In the genomic region with DNA sequence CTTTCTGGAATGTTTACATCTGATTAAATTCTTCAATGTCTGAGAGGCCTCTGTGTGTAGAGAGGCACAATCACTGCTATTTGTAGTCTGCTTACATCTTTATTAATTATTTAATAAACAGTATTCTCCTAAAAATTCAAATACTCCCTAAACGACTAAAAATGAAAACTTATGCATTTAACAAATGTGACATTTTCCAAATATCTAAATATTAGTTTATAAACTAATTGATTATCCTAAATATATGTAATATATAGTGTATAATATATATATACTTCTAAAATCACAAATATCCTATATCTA, we compare ENCODE assay signal across 11 cellular contexts. TPM values are rescaled to one million over a fixed set of nuclear protein-coding genes. Genes with fewer than 3 reads are reported as not detected.
A peak's percentile ranks its signal among the peaks of the same experiment; 100 is the strongest.
DNase-seq lines count a peak whose midpoint lies in the region; ATAC-seq, FAIRE-seq and TF ChIP-seq lines count a peak whose summit lies in the region.
"Had no signal": no experiment of that assay in that cellular context is flagged by ENCODE, and none has a peak within 500 bp of the region (broad histone marks: within the 10 kb centered on the region; RNA-seq: fewer than 3 reads in every experiment).

No MANE protein-coding gene starts in this region.

- no peak overlapping the region for H2BK12ac ChIP-seq in H9 (ENCODE audit: insufficient read length, low read depth, low read length)

- H2BK5ac ChIP-seq in H9 (ENCODE audit: insufficient read length, low read length): no peak overlapping the region

- POLR2A ChIA-PET in A549 (lab: Yijun Ruan, JAX): interaction anchor here (1.4 to 1.6 kb wide), 2 partner anchors 58 to 347 kb away, joined by 3 to 4 read pairs; a partner anchor contains a TSS
- POLR2A ChIA-PET in OCI-LY7 (lab: Charles Lee): interaction anchor here (0.6 to 1.1 kb wide), 2 partner anchors 180 to 276 kb away, joined by 3 to 4 read pairs; no protein-coding TSS in a partner anchor
- POLR2A ChIA-PET in K562 (lab: Yijun Ruan, JAX): interaction anchor here (1.3 kb wide), 1 partner anchor 9 kb away, joined by 4 read pairs; no protein-coding TSS in a partner anchor

- no peak overlapping the region for H3K14ac ChIP-seq in H9 (ENCODE audit: insufficient read depth, low read length)

- H3K9me3 Mint-ChIP-seq in H9: peaks cover 0 to 3% of the 10 kb centered on the region in 2 experiments; a peak in 2 of 5 replicates
- H3K9me3 Mint-ChIP-seq: CD8-positive, alpha-beta T cell had no signal

- H2AK5ac ChIP-seq in H9 (ENCODE audit: insufficient read length, low read length): no peak overlapping the region

- H3K79me1 ChIP-seq in H9 (ENCODE audit: insufficient read depth, low read depth, low read length, poor library complexity, severe bottlenecking): no peaks in the 10 kb centered on the region

- H3K9me1 ChIP-seq in K562 (ENCODE audit: control insufficient read depth, insufficient read depth, low read length): no peaks in the 10 kb centered on the region

- 19% methylated on average over 1 of the region's 1 CpG for WGBS in A549 (ENCODE audit: missing lambda C conversion rate)
- 0% methylated on average over 1 of the region's 1 CpG for WGBS in K562 (ENCODE audit: insufficient coverage, low coverage, missing lambda C conversion rate)
- WGBS in H9 (ENCODE audit: extremely low coverage, insufficient read length, low lambda C conversion rate): 100% methylated on average over 1 of the region's 1 CpG

- H4K8ac ChIP-seq in H9 (replicated peaks; ENCODE audit: insufficient read length, low read depth, low read length): no peak overlapping the region

- H3K9me3 ChIP-seq in A549: no peaks in the 10 kb centered on the region
- no peaks in the 10 kb centered on the region for H3K9me3 ChIP-seq in OCI-LY7 (ENCODE audit: low read length)
- no peaks in the 10 kb centered on the region for H3K9me3 ChIP-seq in K562 (replicated peaks; ENCODE audit: control insufficient read depth, insufficient read depth, low read depth, low read length)
- no peaks in the 10 kb centered on the region for H3K9me3 ChIP-seq in neural cell (ENCODE audit: low read length)
- no peaks in the 10 kb centered on the region for H3K9me3 ChIP-seq in H9 (ENCODE audit: control insufficient read depth, low read depth, low read length)
- H3K9me3 ChIP-seq: SJSA1 had no signal

- peak overlapping the region in 1 of 2 experiments; percentile 80; a peak in 3 of 6 replicates for H3K27ac ChIP-seq in A549
- H3K27ac ChIP-seq in OCI-LY7 (ENCODE audit: low read depth, low read length, poor library complexity, severe bottlenecking): no peak overlapping the region
- H3K27ac ChIP-seq in K562 (ENCODE audit: extremely low read depth, low read depth, low read length): no peak overlapping the region
- H3K27ac ChIP-seq in neural cell (ENCODE audit: low read length): no peak overlapping the region
- H3K27ac ChIP-seq in H9 (ENCODE audit: insufficient read length, low read depth, low read length): no peak overlapping the region
- H3K27ac ChIP-seq: SJSA1 had no signal

- no peak overlapping the region for H2AFZ ChIP-seq in OCI-LY7 (ENCODE audit: low read length)
- no peak overlapping the region for H2AFZ ChIP-seq in K562 (ENCODE audit: low read depth, low read length)
- no peak overlapping the region for H2AFZ ChIP-seq in neural cell (ENCODE audit: low read depth, low read length)
- no peak overlapping the region for H2AFZ ChIP-seq in H9 (ENCODE audit: low read length)

- TF ChIP-seq RAD21 in A549 (conservative IDR thresholded peaks at IDR 0.05 in 1 of 2, IDR thresholded peaks at IDR 0.05 in 1 of 2) (no peak; a peak in 1 of 5 replicates), K562 (CRISPR knock-in tag; conservative IDR thresholded peaks at IDR 0.05 in 1 of 2, IDR thresholded peaks at IDR 0.05 in 1 of 2) (no peak), neural cell (conservative IDR thresholded peaks at IDR 0.05) (no peak)

- H3K4me1 ChIP-seq in A549 (peaks cover 28% of the 10 kb centered on the region), OCI-LY7 (ENCODE audit: insufficient read depth, low read length, poor library complexity, severe bottlenecking) (no peaks in the 10 kb centered on the region), K562 (replicated peaks in 1 of 2; ENCODE audit: control insufficient read depth in 2 of 2, insufficient read depth in 2 of 2, low read length in 2 of 2) (no peaks in the 10 kb centered on the region), H9 (ENCODE audit: insufficient read depth, low read length) (no peaks in the 10 kb centered on the region)

- H3K79me2 ChIP-seq in OCI-LY7 (ENCODE audit: insufficient read depth, low read depth, low read length) (no peaks in the 10 kb centered on the region), K562 (ENCODE audit: control insufficient read depth, insufficient read depth, low read length) (no peaks in the 10 kb centered on the region), neural cell (replicated peaks; ENCODE audit: insufficient read depth, low read length) (no peaks in the 10 kb centered on the region), H9 (ENCODE audit: insufficient read depth, low read length) (no peaks in the 10 kb centered on the region)

- BruUV-seq in OCI-LY7 (replicated peaks; lab: Mats Ljungman, UMichigan) (no TSS peak), K562 (replicated peaks; lab: Mats Ljungman, UMichigan) (no TSS peak)

- CTCF ChIA-PET in A549 (lab: Yijun Ruan, JAX) (interaction anchor here (0.6 to 5.3 kb wide), 42 partner anchors 9 to 502 kb away, joined by 3 to 40 read pairs (median 4); a partner anchor contains a TSS), OCI-LY7 (lab: Charles Lee; ENCODE audit: unreplicated experiment) (no interaction called here), K562 (lab: Yijun Ruan, JAX; ENCODE audit: low intra/inter-chr PET ratio) (no interaction called here)

- H3K4me3 ChIP-seq in A549: no peak overlapping the region
- H3K4me3 ChIP-seq in OCI-LY7 (ENCODE audit: low read depth, low read length, poor library complexity, severe bottlenecking): no peak overlapping the region
- H3K4me3 ChIP-seq in K562: no peak overlapping the region
- no peak overlapping the region for H3K4me3 ChIP-seq in neural cell (ENCODE audit: low read length)
- H3K4me3 ChIP-seq: SJSA1 had no signal

- FAIRE-seq in A549 (lab: Jason Lieb, UNC) (no peak), K562 (lab: Jason Lieb, UNC) (no peak)

- H4K20me1 ChIP-seq in OCI-LY7 (ENCODE audit: insufficient read depth, low read length) (0 out of 2 replicates have a peak, but pooled peaks cover 4% of the 10 kb centered on the region), K562 (replicated peaks; ENCODE audit: control insufficient read depth, insufficient read depth, low read length) (no peaks in the 10 kb centered on the region), neural cell (ENCODE audit: insufficient read depth) (no peaks in the 10 kb centered on the region), H9 (ENCODE audit: control insufficient read depth, insufficient read depth, insufficient read length) (no peaks in the 10 kb centered on the region)

- DNase-seq in A549 (ENCODE audit: low read depth in 1 of 2, low spot score in 1 of 2) (no peak), OCI-LY7 (ENCODE audit: low spot score) (no peak), K562 (ENCODE audit: extremely low read depth in 1 of 4, low spot score in 3 of 4) (no peak), NCI-H226 (no peak), H9 (no peak)
- DNase-seq: NCI-H1436 treated with DMSO at 0.1 percent for 48 hours had no signal

- H3K23ac ChIP-seq in H9 (ENCODE audit: insufficient read length, low read depth, low read length): no peak overlapping the region

- no peak overlapping the region for H3T11ph ChIP-seq in H9 (ENCODE audit: low read length)

- H3K9ac ChIP-seq in K562 (ENCODE audit: insufficient read depth in 1 of 2, low read depth in 2 of 2, low read length in 2 of 2) (no peak overlapping the region), neural cell (ENCODE audit: low read length) (no peak overlapping the region), H9 (ENCODE audit: extremely low read depth, insufficient read length, low read length) (no peak overlapping the region)

- no peak overlapping the region for H2BK15ac ChIP-seq in H9 (ENCODE audit: low read depth, low read length)

- H4K91ac ChIP-seq in H9 (ENCODE audit: insufficient read length, low read depth, low read length): no peak overlapping the region

- intact Hi-C loops in OCI-LY7 (cut with micrococcal nuclease; ENCODE audit: unreplicated experiment) (loop anchor here (1.0 to 2.0 kb wide), 2 partner anchors 276 to 348 kb away; a partner anchor contains a TSS), K562 (cut with micrococcal nuclease) (loop anchor here (1.0 kb wide), 1 partner anchor 348 kb away; a partner anchor contains a TSS)

- peaks cover 2 to 6% of the 10 kb centered on the region in 2 experiments; a peak in 3 of 5 replicates for H3K27me3 ChIP-seq in K562 (ENCODE audit: control insufficient read depth in 2 of 2, insufficient read depth in 2 of 2, low read length in 2 of 2)
- H3K27me3 ChIP-seq in neural cell (ENCODE audit: insufficient read depth, low read depth, low read length): no peaks in the 10 kb centered on the region
- H3K27me3 ChIP-seq in H9 (ENCODE audit: insufficient read depth, low read length): no peaks in the 10 kb centered on the region
- H3K27me3 ChIP-seq: SJSA1 had no signal

- H3K4me2 ChIP-seq in A549 (peak overlapping the region; percentile 46; the same call in 1 of the 3 replicates), OCI-LY7 (ENCODE audit: low read length) (no peak overlapping the region), K562 (ENCODE audit: insufficient read depth, low read length) (no peak overlapping the region), neural cell (ENCODE audit: low read length) (no peak overlapping the region), H9 (ENCODE audit: insufficient read depth, insufficient read length, low read length) (no peak overlapping the region)

- TF ChIP-seq POLR2A in A549 (IDR thresholded peaks at IDR 0.05; ENCODE audit: low read length) (no peak), K562 (conservative IDR thresholded peaks at IDR 0.05) (no peak)

- no peaks in the 10 kb centered on the region for H3K23me2 ChIP-seq in H9 (ENCODE audit: insufficient read length, low read depth, low read length, poor library complexity, severe bottlenecking)

- H3K9me2 ChIP-seq in OCI-LY7 (ENCODE audit: insufficient read depth, low read length): no peaks in the 10 kb centered on the region
- no peaks in the 10 kb centered on the region for H3K9me2 ChIP-seq in neural cell (ENCODE audit: insufficient read depth, low read length)

- no peak overlapping the region for H3K56ac ChIP-seq in H9 (ENCODE audit: insufficient read length, low read depth, low read length)

- H3K36me3 Mint-ChIP-seq in H9 (ENCODE audit: insufficient read depth in 1 of 3, low read depth in 3 of 3): peaks cover 0 to 9% (median 2%) of the 10 kb centered on the region in 3 experiments; a peak in 3 of 7 replicates
- H3K36me3 Mint-ChIP-seq: CD8-positive, alpha-beta T cell had no signal

- no peak overlapping the region for H3K27ac Mint-ChIP-seq in H9
- H3K27ac Mint-ChIP-seq: CD8-positive, alpha-beta T cell had no signal

- TF ChIP-seq CTCF in A549 (IDR thresholded peaks at IDR 0.05): no peak; the same call in 2 of the 3 replicates
- TF ChIP-seq CTCF in OCI-LY7 (conservative IDR thresholded peaks at IDR 0.05; ENCODE audit: low read length): peak; percentile 49
- TF ChIP-seq CTCF in K562 (IDR thresholded peaks at IDR 0.05 in 2 of 3, conservative IDR thresholded peaks at IDR 0.05 in 1 of 3; ENCODE audit: insufficient read depth in 2 of 3, low read depth in 1 of 3, low read length in 3 of 3): no peak
- TF ChIP-seq CTCF in neural cell (IDR thresholded peaks at IDR 0.05; ENCODE audit: poor library complexity, severe bottlenecking): peak; percentile 15
- no peak; the same call in 2 of the 3 replicates for TF ChIP-seq CTCF in H9 (conservative IDR thresholded peaks at IDR 0.05)

- H3K27me3 Mint-ChIP-seq in H9 (ENCODE audit: low read depth): no peaks in the 10 kb centered on the region

- peaks cover 4 to 15% of the 10 kb centered on the region in 2 experiments; a peak in 2 of 4 replicates for H3K4me1 Mint-ChIP-seq in H9

- H3K18ac ChIP-seq in H9 (ENCODE audit: insufficient read length, low read depth, low read length): no peak overlapping the region

- no peak overlapping the region for H3K4ac ChIP-seq in H9 (ENCODE audit: low read depth, low read length)

- no peak for TF ChIP-seq EP300 in A549 (IDR thresholded peaks at IDR 0.05)
- TF ChIP-seq EP300 in K562 (IDR thresholded peaks at IDR 0.05; ENCODE audit: low read length): no peak
- TF ChIP-seq EP300 in neural cell (conservative IDR thresholded peaks at IDR 0.05; ENCODE audit: poor library complexity, severe bottlenecking): no peak

- H4K5ac ChIP-seq in H9 (ENCODE audit: insufficient read length, low read depth, low read length): no peak overlapping the region

- no peak overlapping the region for H3K4me3 Mint-ChIP-seq in H9
- H3K4me3 Mint-ChIP-seq: CD8-positive, alpha-beta T cell had no signal

- H3F3A ChIP-seq in neural cell (ENCODE audit: insufficient read depth, low read length, poor library complexity, severe bottlenecking): no peaks in the 10 kb centered on the region

- H2BK120ac ChIP-seq in H9 (ENCODE audit: low read depth, low read length, poor library complexity, severe bottlenecking): no peak overlapping the region

- in situ Hi-C loops in K562 (cut with MboI): no loop called here

- no peak overlapping the region for H2BK20ac ChIP-seq in H9 (ENCODE audit: low read depth, low read length, poor library complexity, severe bottlenecking)

- H3K36me3 ChIP-seq in OCI-LY7 (ENCODE audit: insufficient read depth, low read length): no peaks in the 10 kb centered on the region
- H3K36me3 ChIP-seq in K562 (ENCODE audit: control insufficient read depth, insufficient read depth, low read length): no peaks in the 10 kb centered on the region
- no peaks in the 10 kb centered on the region for H3K36me3 ChIP-seq in neural cell (ENCODE audit: insufficient read depth, low read length)
- H3K36me3 ChIP-seq: SJSA1 had no signal

- ATAC-seq in A549: no peak
- ATAC-seq in K562: no peak
- ATAC-seq in GM19397 (IDR thresholded peaks at IDR 0.05; ENCODE audit: unreplicated experiment): no peak
- no peak for ATAC-seq in GM21786 (IDR thresholded peaks at IDR 0.05; ENCODE audit: unreplicated experiment)

RNA-seq across cellular contexts. Expression of a gene that starts 57.7 kb away (rescaled TPM):
- 9.9 and 10.5 TPM in 2 replicates for polyA plus RNA-seq in A549 (2011; rRNA removed)
- polyA plus RNA-seq in A549 (2012; cell fraction: cytosol; rRNA removed): 3.0 and 4.3 TPM in 2 replicates
- 2.3 and 3.2 TPM in 2 replicates for polyA plus RNA-seq in A549 (2012; cell fraction: nucleus; rRNA removed)
- polyA plus RNA-seq in A549 (2017; fragmentation: RNase III; extraction: RNeasy Plus Mini Kit Qiagen cat#74134 plus additional on column Dnase treatment): 3.7 to 4.2 TPM (median 4.1 TPM) in 3 replicates
- 5.8 and 6.0 TPM in 2 replicates for polyA minus RNA-seq in A549 (2011; rRNA and poly(A)+ RNA removed)
- 1.2 and 3.6 TPM in 2 replicates for total RNA-seq in OCI-LY7 (2014; rRNA removed; shearing (Covaris generic))
- 12.6 and 13.2 TPM in 2 replicates for total RNA-seq in OCI-LY7 (2022)
- total RNA-seq in K562 (2011; cell fraction: chromatin; rRNA removed; ENCODE audit: low replicate concordance): 0.05 TPM in 1 of 2 replicates, not detected in the other
- total RNA-seq in K562 (2011; cell fraction: nucleolus; rRNA removed): under 0.01 TPM in 1 of 2 replicates, not detected in the other
- total RNA-seq in K562 (2011; cell fraction: nucleoplasm; rRNA removed): 0.15 TPM in 1 of 2 replicates, not detected in the other
- total RNA-seq in K562 (2014; rRNA removed): not detected in 2 replicates
- not detected in 2 replicates for total RNA-seq in K562 (2014; rRNA removed; fragmentation: Illumina TruSeq; extraction: Trizol)
- not detected in 2 replicates for total RNA-seq in K562 (2015; rRNA removed; fragmentation: Illumina TruSeq; extraction: Trizol)
- 0.04 TPM in 1 of 2 replicates, not detected in the other for total RNA-seq in K562 (2021)
- 0.01 TPM in 1 of 2 replicates, not detected in the other for polyA plus RNA-seq in K562 (2011; rRNA removed)
- polyA plus RNA-seq in K562 (2011; cell fraction: cytosol; rRNA removed): 0.01 TPM in 1 of 2 replicates, not detected in the other
- polyA plus RNA-seq in K562 (2011; cell fraction: nucleus; rRNA removed): 0.01 and 0.03 TPM in 2 replicates
- 0.03 and 0.04 TPM in 2 replicates for polyA plus RNA-seq in K562 (2012)
- 0.01 TPM in 1 of 2 replicates, not detected in the other for polyA plus RNA-seq in K562 (2014; fragmentation: Illumina TruSeq; extraction: Trizol)
- polyA plus RNA-seq in K562 (2014; fragmentation: Nextera tagmentation; extraction: Ambion mirVana): under 1 TPM; 0.01 to 0.03 TPM
- polyA plus RNA-seq in K562 (2014; rRNA removed): not detected in 2 replicates
- 0.04 TPM in 1 of 2 replicates, not detected in the other for polyA minus RNA-seq in K562 (2011; rRNA and poly(A)+ RNA removed)
- not detected in 2 replicates for polyA minus RNA-seq in K562 (2011; cell fraction: cytosol; rRNA and poly(A)+ RNA removed)
- under 0.01 and 0.11 TPM in 2 replicates for polyA minus RNA-seq in K562 (2011; cell fraction: nucleus; rRNA and poly(A)+ RNA removed)
- polyA plus RNA-seq in neural cell: 0.56 and 5.0 TPM in 2 replicates
- 4.6 and 7.8 TPM in 2 replicates for polyA minus RNA-seq in neural cell
- total RNA-seq in H9 (2021): 7.6 and 7.8 TPM in 2 replicates

Comparison
In these comparisons a context has a peak if more than half of its experiments do, and no peak if none do; other contexts are left out.
1. CTCF ChIP-seq: peak in OCI-LY7 (single experiment) and neural cell (single experiment); none in A549 (single experiment), K562 (0 of 3) and H9 (single experiment).